Comparison of ENCODE assay signal across 16 cellular contexts in genomic region chr1:207402744-207403143, GRCh38. TPM values are rescaled to one million over a fixed set of nuclear protein-coding genes. Genes with fewer than 3 reads are reported as not detected.
DNase-seq lines count a peak whose midpoint lies in the region; ATAC-seq, FAIRE-seq and TF ChIP-seq lines count a peak whose summit lies in the region.
"Had no signal": no experiment of that assay in that cellular context is flagged by ENCODE, and none has a peak within 500 bp of the region (broad histone marks: within the 10 kb centered on the region; RNA-seq: fewer than 3 reads in every experiment).

No MANE protein-coding gene starts in this region.

- H3K27ac ChIP-seq in PC-3 (ENCODE audit: low read length) (no peak overlapping the region), layer of hippocampus (ENCODE audit: low read depth, low read length) (peak overlapping the region; percentile 64)

- H3K79me2 ChIP-seq in PC-3 (ENCODE audit: low read length), result no peaks in the 10 kb centered on the region

- no peak for TF ChIP-seq POLR2A in GM18505 (IDR thresholded peaks at IDR 0.05; ENCODE audit: borderline replicate concordance, extremely low read depth, insufficient read depth, insufficient read length)

- no peaks in the 10 kb centered on the region for H3K9me3 ChIP-seq in PC-3 (ENCODE audit: low read length)

- no peak overlapping the region for H3K4me2 ChIP-seq in PC-3 (ENCODE audit: low read length)

- no peaks in the 10 kb centered on the region for H4K20me1 ChIP-seq in PC-3 (ENCODE audit: low read length)

- H3K36me3 ChIP-seq in PC-3 (ENCODE audit: low read depth, low read length), result no peaks in the 10 kb centered on the region

- H3K4me3 ChIP-seq in PC-3 (ENCODE audit: low read length), result no peak overlapping the region

- no peaks in the 10 kb centered on the region for H3K9me2 ChIP-seq in PC-3 (replicated peaks; ENCODE audit: low read length)

- H3K9ac ChIP-seq in PC-3 (ENCODE audit: low read length), result no peak overlapping the region

- no peak for TF ChIP-seq CTCF in PC-3 (conservative IDR thresholded peaks at IDR 0.05; ENCODE audit: low read depth, low read length)

- H3F3A ChIP-seq in PC-3 (ENCODE audit: low read length, unreplicated experiment), result no peaks in the 10 kb centered on the region

- ATAC-seq in PC-3 (peak; percentile 20; the same call in 1 of the 2 replicates), GM18505 (IDR thresholded peaks at IDR 0.05; ENCODE audit: unreplicated experiment) (no peak), HG02588 (IDR thresholded peaks at IDR 0.05; ENCODE audit: unreplicated experiment) (no peak)
- ATAC-seq: HepG2 had no signal

- DNase-seq in PC-3, result no peak
- peak; percentile 69 for DNase-seq in dermis blood vessel endothelial cell
- peak; percentile 72 for DNase-seq in putamen (ENCODE audit: low spot score)
- no peak for DNase-seq in HTR-8/SVneo (ENCODE audit: insufficient read length, low spot score)
- DNase-seq in LoVo (ENCODE audit: low spot score), result no peak
- DNase-seq: KBM-7, MV-4-11, NCI-H1417 treated with DMSO at 0.1 percent for 48 hours, NCI-H187 treated with DMSO at 0.1 percent for 48 hours, NCI-H226, NCI-H524 had no signal

- POLR2A ChIA-PET in PC-3 (lab: Charles Lee; ENCODE audit: unreplicated experiment), result no interaction called here

- intact Hi-C loops in PC-3 (cut with micrococcal nuclease), result no loop called here

- no peak overlapping the region for H2AFZ ChIP-seq in PC-3 (ENCODE audit: low read length)

- BruUV-seq in PC-3 (replicated peaks; lab: Mats Ljungman, UMichigan), result no TSS peak

- CTCF ChIA-PET in PC-3 (lab: Charles Lee), result no interaction called here

- FAIRE-seq in HTR-8/SVneo (lab: Jason Lieb, UNC), result no peak
- FAIRE-seq: H1, HepG2 had no signal

- H3K4me1 ChIP-seq in PC-3 (ENCODE audit: insufficient read depth, low read length), result no peaks in the 10 kb centered on the region

- peaks cover 13% of the 10 kb centered on the region for H3K27me3 ChIP-seq in PC-3 (ENCODE audit: low read length)
- no peaks in the 10 kb centered on the region for H3K27me3 ChIP-seq in layer of hippocampus (ENCODE audit: control insufficient read depth, insufficient read depth, low read length)

RNA-seq across cellular contexts. Expression of gene CR2, which starts 51.4 kb away (rescaled TPM):
- total RNA-seq in PC-3 (2014; rRNA removed), result not detected in 2 replicates
- total RNA-seq in dermis blood vessel endothelial cell, result not detected in 2 replicates
- total RNA-seq: HepG2 had no signal

Comparison
In these comparisons a context has a peak if more than half of its experiments do, and no peak if none do; other contexts are left out.
1. DNase-seq: peak in dermis blood vessel endothelial cell (single experiment) and putamen (single experiment); none in PC-3 (single experiment), HTR-8/SVneo (single experiment) and LoVo (single experiment).